Comparison of ENCODE assay signal across 2 cellular contexts in genomic region chr10:21330628-21331020, GRCh38.
TF ChIP-seq lines count a peak whose summit lies in the region.

No MANE protein-coding gene starts in this region.

TF ChIP-seq in HCT116, 20 proteins besides CTCF, POLR2A, EP300 and RAD21 (continued from another document):
- no peak for TF ChIP-seq REST (IDR thresholded peaks at IDR 0.05; ENCODE audit: low read depth)
- TF ChIP-seq EGR1 (IDR thresholded peaks at IDR 0.05; ENCODE audit: low read depth) = no peak
- no peak for TF ChIP-seq SRF (IDR thresholded peaks at IDR 0.05; ENCODE audit: low read depth)
- TF ChIP-seq EZH2 (IDR thresholded peaks at IDR 0.05) = no peak
- TF ChIP-seq ZNF274 (IDR thresholded peaks at IDR 0.05; ENCODE audit: low read depth, low read length) = no peak

TF ChIP-seq in H1, 55 proteins besides CTCF, POLR2A, EP300 and RAD21 (continued from another document):
- TF ChIP-seq SP1 (IDR thresholded peaks at IDR 0.05; ENCODE audit: low read depth, low read length) (no peak), PHF8 (conservative IDR thresholded peaks at IDR 0.05; ENCODE audit: low read depth, low read length) (no peak), TEAD4 (IDR thresholded peaks at IDR 0.05; ENCODE audit: low read depth, low read length) (no peak), KDM4A (IDR thresholded peaks at IDR 0.05; ENCODE audit: low read depth, low read length, severe bottlenecking) (no peak), POLR2AphosphoS5 (IDR thresholded peaks at IDR 0.05; ENCODE audit: low read depth, low read length) (no peak), SIRT6 (IDR thresholded peaks at IDR 0.05; ENCODE audit: low read length) (no peak), SIX5 (IDR thresholded peaks at IDR 0.05; ENCODE audit: low read depth, low read length) (no peak), TBP (IDR thresholded peaks at IDR 0.05; ENCODE audit: low read depth, low read length) (no peak), CHD1 (IDR thresholded peaks at IDR 0.05; ENCODE audit: low read depth, low read length) (no peak), NANOG (IDR thresholded peaks at IDR 0.05; ENCODE audit: insufficient read depth, low read depth, low read length, poor library complexity, severe bottlenecking) (no peak)
